In genomic region chr21:32915099-32915498, GRCh38 we compare ENCODE assay signal across 2 cellular contexts.
TF ChIP-seq lines count a peak whose summit lies in the region.

No MANE protein-coding gene starts in this region.

TF ChIP-seq in HEK293, 187 proteins besides CTCF, POLR2A, EP300 and RAD21 (continued from another document):
- TF ChIP-seq ZBTB7A (tag by site-specific recombination; IDR thresholded peaks at IDR 0.05; ENCODE audit: low read depth) (no peak), ZNF658 (tag by site-specific recombination; IDR thresholded peaks at IDR 0.05) (no peak), ZNF621 (tag by site-specific recombination; IDR thresholded peaks at IDR 0.05) (no peak), ATF2 (tag by site-specific recombination; IDR thresholded peaks at IDR 0.05; ENCODE audit: low read depth) (peak; percentile 81)

TF ChIP-seq in GM12878, 131 proteins besides CTCF, POLR2A, EP300 and RAD21 (continued from another document):
- TF ChIP-seq ZNF687 (IDR thresholded peaks at IDR 0.05) (no peak), HDGF (IDR thresholded peaks at IDR 0.05) (no peak), USF1 (IDR thresholded peaks at IDR 0.05; ENCODE audit: borderline replicate concordance, extremely low read length, insufficient read depth, low read depth, low read length) (no peak), ASH2L (IDR thresholded peaks at IDR 0.05; ENCODE audit: borderline replicate concordance, low read depth) (no peak), DPF2 (IDR thresholded peaks at IDR 0.05) (no peak), POU2F2 (IDR thresholded peaks at IDR 0.05; ENCODE audit: borderline replicate concordance, low read depth, low read length) (no peak), ATF2 (IDR thresholded peaks at IDR 0.05; ENCODE audit: low read length) (no peak), TCF3 (IDR thresholded peaks at IDR 0.05; ENCODE audit: borderline replicate concordance, insufficient read depth, low read depth, low read length) (no peak), NFXL1 (IDR thresholded peaks at IDR 0.05; ENCODE audit: borderline replicate concordance) (no peak), SMAD1 (IDR thresholded peaks at IDR 0.05; ENCODE audit: low read depth, partially characterized antibody) (no peak), POLR2AphosphoS5 (IDR thresholded peaks at IDR 0.05; ENCODE audit: low read length) (no peak), SREBF2 (IDR thresholded peaks at IDR 0.05; ENCODE audit: low read length) (no peak), IRF4 (IDR thresholded peaks at IDR 0.05; ENCODE audit: low read depth, low read length) (no peak), IKZF2 (IDR thresholded peaks at IDR 0.05) (no peak), GABPA (IDR thresholded peaks at IDR 0.05; ENCODE audit: low read depth) (no peak), WRNIP1 (IDR thresholded peaks at IDR 0.05; ENCODE audit: borderline replicate concordance, low read depth, low read length) (no peak)
- TF ChIP-seq, protein P1, sequence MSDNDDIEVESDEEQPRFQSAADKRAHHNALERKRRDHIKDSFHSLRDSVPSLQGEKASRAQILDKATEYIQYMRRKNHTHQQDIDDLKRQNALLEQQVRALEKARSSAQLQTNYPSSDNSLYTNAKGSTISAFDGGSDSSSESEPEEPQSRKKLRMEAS (IDR thresholded peaks at IDR 0.05; ENCODE audit: low read depth, low read length): no peak
